In the genomic region with DNA sequence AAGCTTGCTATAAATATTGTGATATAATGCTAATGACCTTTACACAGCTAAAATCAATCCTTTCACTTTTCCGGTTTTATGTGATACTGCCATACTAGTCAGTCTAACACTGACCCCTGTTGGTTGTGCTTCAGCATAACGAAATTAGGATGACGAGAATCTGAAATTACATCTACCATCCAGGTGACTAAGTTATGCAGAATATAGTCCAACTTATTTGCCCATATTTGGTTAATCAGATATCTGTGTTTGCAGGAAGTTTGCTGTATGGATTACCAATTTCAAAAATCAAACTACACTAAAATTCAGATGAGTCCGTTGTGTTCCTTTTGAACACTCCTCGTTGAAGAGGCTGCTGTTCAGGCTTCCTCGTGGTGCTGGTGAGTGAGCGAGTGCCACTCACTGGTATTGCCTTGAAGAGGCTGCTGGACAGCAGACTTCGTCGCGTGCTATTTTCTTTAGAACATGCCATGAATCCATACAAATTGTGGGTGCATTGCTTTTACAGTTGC, we compare ENCODE assay signal across 8 cellular contexts. TPM values are rescaled to one million over a fixed set of nuclear protein-coding genes. Genes with fewer than 3 reads are reported as not detected.
DNase-seq lines count a peak whose midpoint lies in the region; ATAC-seq, FAIRE-seq and TF ChIP-seq lines count a peak whose summit lies in the region.

No MANE protein-coding gene starts in this region.

- DNase-seq in BJ (ENCODE audit: low read depth) (no peak), GM12891 (ENCODE audit: insufficient read length, low spot score) (no peak), NCI-H345 treated with DMSO at 0.1 percent for 48 hours (lab: John Stamatoyannopoulos, UW; ENCODE audit: unreplicated experiment) (peak; percentile 36), kidney epithelial cell (ENCODE audit: low read depth) (peak; percentile 14), tibial nerve (ENCODE audit: low spot score in 2 of 2) (peak in 1 of 2 donors; percentile 61), UCSD-AML1 (lab: John Stamatoyannopoulos, UW; ENCODE audit: unreplicated experiment) (no peak)

- H3K36me3 ChIP-seq in BJ (ENCODE audit: control insufficient read depth, insufficient read depth, low read length) = peaks cover 22% of the 10 kb centered on the region
- H3K36me3 ChIP-seq in kidney epithelial cell (ENCODE audit: control insufficient read depth, insufficient read depth, low read length) = peaks cover 1% of the 10 kb centered on the region
- peaks cover 0 to 68% (median under 1%) of the 10 kb centered on the region in 3 donors for H3K36me3 ChIP-seq in tibial nerve

- CTCF ChIA-PET in BJ (lab: Yijun Ruan, JAX) = interaction anchor here (0.7 to 2.2 kb wide), 23 partner anchors 9 to 1255 kb away, joined by 3 to 16 read pairs (median 4); a partner anchor contains a TSS

- no peak overlapping the region for H3K4me3 Mint-ChIP-seq in brain

- peak; percentile 94 for FAIRE-seq in GM12891 (lab: Jason Lieb, UNC)

- 62 to 69% methylated on average over 10 of the region's 10 CpGs for WGBS in tibial nerve, 2 donors

- H3K4me1 Mint-ChIP-seq in brain = peaks cover 9% of the 10 kb centered on the region

- POLR2A ChIA-PET in BJ (lab: Charles Lee) = no interaction called here

- H3K27me3 ChIP-seq in BJ (ENCODE audit: control insufficient read depth, insufficient read depth, low read length) = no peaks in the 10 kb centered on the region
- no peaks in the 10 kb centered on the region for H3K27me3 ChIP-seq in kidney epithelial cell (ENCODE audit: control insufficient read depth, insufficient read depth, low read length)
- no peaks in the 10 kb centered on the region for H3K27me3 ChIP-seq in tibial nerve

- H3K27me3 Mint-ChIP-seq in brain = no peaks in the 10 kb centered on the region

- peak; percentile 60 for ATAC-seq in HG03060 (IDR thresholded peaks at IDR 0.05; ENCODE audit: low read depth, unreplicated experiment)

- H3K4me1 ChIP-seq in tibial nerve = peaks cover 0 to 23% (median 0%) of the 10 kb centered on the region in 4 donors

- H3K9me3 ChIP-seq in tibial nerve = no peaks in the 10 kb centered on the region

- no peak overlapping the region for H3K4me3 ChIP-seq in BJ (ENCODE audit: low read depth, low read length)
- no peak overlapping the region for H3K4me3 ChIP-seq in kidney epithelial cell (ENCODE audit: low read depth, low read length)
- no peak overlapping the region for H3K4me3 ChIP-seq in tibial nerve

- peak overlapping the region in 1 of 4 donors; percentile 14 for H3K27ac ChIP-seq in tibial nerve

- H3K9me3 Mint-ChIP-seq in brain = no peaks in the 10 kb centered on the region

- no peak for TF ChIP-seq EP300 in tibial nerve (IDR thresholded peaks at IDR 0.05)

- H3K36me3 Mint-ChIP-seq in brain = peaks cover 51% of the 10 kb centered on the region

- TF ChIP-seq CTCF in BJ (IDR thresholded peaks at IDR 0.05; ENCODE audit: insufficient read depth, low read depth, low read length) = peak; percentile 76
- TF ChIP-seq CTCF in brain (conservative IDR thresholded peaks at IDR 0.05) = peak; percentile 66 to 87
- peak; percentile 70 for TF ChIP-seq CTCF in kidney epithelial cell (IDR thresholded peaks at IDR 0.05; ENCODE audit: insufficient read depth, low read length, poor library complexity, severe bottlenecking)
- TF ChIP-seq CTCF in tibial nerve (IDR thresholded peaks at IDR 0.05) = peak; percentile 57 to 75 (median 69)

- H3K27ac Mint-ChIP-seq in brain = peak overlapping the region in 2 of 5 experiments; percentile 38 to 65

- TF ChIP-seq POLR2A in GM12891 (IDR thresholded peaks at IDR 0.05; ENCODE audit: low read depth, low read length) (no peak), tibial nerve (IDR thresholded peaks at IDR 0.05) (no peak)

TF ChIP-seq in GM12891, 5 proteins besides CTCF, POLR2A, EP300 and RAD21:
- TF ChIP-seq POLR2AphosphoS5 (IDR thresholded peaks at IDR 0.05; ENCODE audit: low read depth, low read length) = no peak
- no peak for TF ChIP-seq POU2F2 (IDR thresholded peaks at IDR 0.05; ENCODE audit: low read depth, low read length)
- TF ChIP-seq TAF1 (IDR thresholded peaks at IDR 0.05; ENCODE audit: low read depth, low read length) = no peak
- TF ChIP-seq PAX5 (IDR thresholded peaks at IDR 0.05; ENCODE audit: insufficient read depth, low read length, severe bottlenecking) = no peak
- TF ChIP-seq SPI1 (IDR thresholded peaks at IDR 0.05; ENCODE audit: low read depth, low read length) = no peak

RNA-seq across cellular contexts. Expression of a gene that starts 32.5 kb away (rescaled TPM):
- polyA plus RNA-seq in BJ (2011; rRNA removed) (4.0 and 4.1 TPM in 2 replicates), brain (ENCODE audit: insufficient read depth, low read depth, low replicate concordance) (20.8 TPM)
- polyA minus RNA-seq in BJ (2011; rRNA and poly(A)+ RNA removed) = 7.3 and 14.4 TPM in 2 replicates
- polyA plus RNA-seq in GM12891 (2012; ENCODE audit: low read depth, missing spikeins) = 12.5 TPM
- total RNA-seq in kidney epithelial cell (11.5 and 12.0 TPM in 2 replicates), tibial nerve (10 to 100 TPM; 22.7 to 34.1 (median 29.2) TPM)

Comparison
In these comparisons a context has a peak if more than half of its experiments do, and no peak if none do; other contexts are left out.
1. DNase-seq: peak in NCI-H345 treated with DMSO at 0.1 percent for 48 hours (single experiment) and kidney epithelial cell (single experiment); none in BJ (single experiment), GM12891 (single experiment) and UCSD-AML1 (single experiment).
2. Peak in every context shown above with its lines, with median percentiles within 50 percentile points of each other: CTCF ChIP-seq.